Comparison of ENCODE assay signal across 8 cellular contexts in the genomic region with DNA sequence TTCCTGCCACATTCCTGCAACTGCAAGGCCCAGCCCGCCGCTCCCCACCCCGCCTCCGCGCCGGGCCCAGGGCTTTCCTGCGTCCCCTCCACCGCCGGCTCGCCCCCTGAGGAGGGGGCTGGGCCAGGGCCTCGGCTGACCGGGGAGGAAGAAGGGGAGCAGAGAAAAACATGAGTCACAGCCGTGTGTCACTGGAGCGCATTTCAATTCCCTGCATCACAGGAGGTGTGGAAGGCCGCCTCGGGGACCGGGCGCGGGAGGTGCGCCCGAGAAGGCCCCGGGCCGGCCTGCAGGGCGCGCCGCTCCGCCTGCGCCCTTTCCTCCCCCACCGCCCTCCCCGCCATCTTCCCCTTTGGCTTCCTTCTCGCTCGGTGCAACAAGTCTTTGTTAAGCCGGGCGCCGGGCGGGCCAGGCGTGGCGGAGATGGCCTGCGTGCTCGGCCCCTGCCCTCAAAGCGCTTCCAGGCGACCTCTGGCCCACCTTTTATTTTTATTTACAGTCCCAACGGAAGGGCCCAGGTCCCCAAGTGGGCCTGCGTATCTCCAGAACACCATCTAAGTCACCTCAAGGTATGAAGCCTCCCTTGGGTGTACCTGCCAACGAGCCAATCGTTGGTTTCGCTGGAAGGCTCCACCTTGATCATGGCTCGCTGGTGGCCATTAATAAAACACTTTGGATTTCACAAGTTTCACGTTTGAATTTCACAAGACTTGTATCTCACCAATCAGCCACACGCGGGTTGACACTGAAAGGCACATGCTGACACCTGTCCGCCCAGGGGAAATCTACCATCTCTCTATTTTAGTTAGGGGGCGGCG. TPM values are rescaled to one million over a fixed set of nuclear protein-coding genes. Genes with fewer than 3 reads are reported as not detected.
DNase-seq lines count a peak whose midpoint lies in the region; ATAC-seq, FAIRE-seq and TF ChIP-seq lines count a peak whose summit lies in the region.

No MANE protein-coding gene starts in this region.

- peak overlapping the region; percentile 69 to 88 (median 74) for H3K27ac ChIP-seq in pancreas
- H3K27ac ChIP-seq in aorta (ENCODE audit: low read depth in 1 of 2, low read length in 2 of 2): peak overlapping the region; percentile 8 to 67

- H3K27me3 ChIP-seq in BJ (ENCODE audit: control insufficient read depth, insufficient read depth, low read length) (no peaks in the 10 kb centered on the region), NT2/D1 (ENCODE audit: insufficient read depth, insufficient read length) (no peaks in the 10 kb centered on the region), pancreas (no peaks in the 10 kb centered on the region), aorta (ENCODE audit: control insufficient read depth in 1 of 2, insufficient read depth in 2 of 2, low read length in 1 of 2) (peaks cover 0 to 2% of the 10 kb centered on the region in 2 donors)

- no peak for FAIRE-seq in pancreas (lab: Jason Lieb, UNC)

- intact Hi-C loops in pancreas (cut with DNase I) (no loop called here), aorta (cut with DNase I) (no loop called here)

- H3K9ac ChIP-seq in NT2/D1 (ENCODE audit: insufficient read length, low read depth): peak overlapping the region; percentile 97

- CTCF ChIA-PET in BJ (lab: Yijun Ruan, JAX): interaction anchor here (0.7 to 1.8 kb wide), 4 partner anchors 11 to 40 kb away, joined by 3 to 8 read pairs (median 4); a partner anchor contains a TSS

- H3K36me3 ChIP-seq in BJ (ENCODE audit: control insufficient read depth, insufficient read depth, low read length) (no peaks in the 10 kb centered on the region), NT2/D1 (ENCODE audit: insufficient read depth, insufficient read length, low read length) (peaks cover 33% of the 10 kb centered on the region), pancreas (no peaks in the 10 kb centered on the region), aorta (ENCODE audit: control insufficient read depth in 1 of 2, insufficient read depth in 2 of 2, low read length in 1 of 2) (no peaks in the 10 kb centered on the region)

- H3K4me1 ChIP-seq in NT2/D1 (ENCODE audit: insufficient read depth, insufficient read length) (peaks cover 8% of the 10 kb centered on the region), pancreas (peaks cover 0 to 12% (median 0%) of the 10 kb centered on the region in 3 donors), aorta (ENCODE audit: control insufficient read depth in 1 of 2, insufficient read depth in 2 of 2, low read length in 2 of 2) (no peaks in the 10 kb centered on the region)

- DNase-seq in BJ (ENCODE audit: low read depth) (no peak), NT2/D1 (ENCODE audit: low read depth, low spot score) (no peak), foreskin fibroblast (peak; percentile 95 to 96), pancreas (peak in 5 of 6 donors; percentile 33 to 76 (median 55)), aorta (peak; percentile 72 to 88), NOMO-1 treated with DMSO at 0.1 percent for 48 hours (lab: John Stamatoyannopoulos, UW; ENCODE audit: unreplicated experiment) (no peak)
- DNase-seq in activated effector memory CD4-positive, alpha-beta T cell treated with anti-CD3 and anti-CD28 coated beads, Interleukin-2, amount 50 U/mL, for 16 hours: peak; percentile 88

- whole genome bisulfite sequencing in pancreas, 2 donors: 43 to 49% methylated on average over 42 to 54 of the region's 54 CpGs
- WGBS in aorta, 2 donors: 23 to 29% methylated on average over 44 to 54 of the region's 54 CpGs

- H3K4me3 ChIP-seq in BJ (ENCODE audit: low read depth, low read length) (peak overlapping the region; percentile 80), NT2/D1 (ENCODE audit: insufficient read length, low read depth) (peak overlapping the region; percentile 91), foreskin fibroblast (ENCODE audit: low read depth in 1 of 2, low read length in 2 of 2) (peak overlapping the region; percentile 62 to 63), pancreas (peak overlapping the region in 3 of 4 donors; percentile 36 to 82 (median 68)), aorta (ENCODE audit: low read length in 2 of 2) (peak overlapping the region in 1 of 2 donors; percentile 89)

- ATAC-seq in GM21390 (IDR thresholded peaks at IDR 0.05; ENCODE audit: unreplicated experiment) (peak; percentile 2), pancreas (peak; percentile 11 to 33 (median 14)), aorta (ENCODE audit: low FRiP score) (peak; percentile 58)

- POLR2A ChIA-PET in BJ (lab: Charles Lee): interaction anchor here (1.2 kb wide), 1 partner anchor 12 kb away, joined by 5 read pairs; no protein-coding TSS in a partner anchor

- TF ChIP-seq CTCF in BJ (IDR thresholded peaks at IDR 0.05; ENCODE audit: insufficient read depth, low read depth, low read length) (peak; percentile 7; the same call in 1 of the 2 replicates), foreskin fibroblast (IDR thresholded peaks at IDR 0.05; ENCODE audit: low read depth, low read length) (no peak), pancreas (IDR thresholded peaks at IDR 0.05) (no peak)

- H3K9me3 ChIP-seq in NT2/D1 (ENCODE audit: insufficient read depth, low read length): no peaks in the 10 kb centered on the region
- H3K9me3 ChIP-seq in pancreas: no peaks in the 10 kb centered on the region
- H3K9me3 ChIP-seq in aorta (ENCODE audit: control insufficient read depth, low read length): no peaks in the 10 kb centered on the region

RNA-seq across cellular contexts. Expression of a gene that starts 0.9 kb away (rescaled TPM):
- polyA plus RNA-seq in BJ (2011; rRNA removed) (84.1 and 168 TPM in 2 replicates), pancreas (10 to 100 TPM; 17.0 to 19.7 TPM), aorta (10 to 100 TPM; 11.0 to 25.5 TPM)
- polyA minus RNA-seq in BJ (2011; rRNA and poly(A)+ RNA removed): 62.2 and 102 TPM in 2 replicates
- total RNA-seq in pancreas (10 to 100 TPM; 19.0 to 38.7 (median 25.8) TPM), aorta (10 to 100 TPM; 18.0 to 19.2 TPM)

RNA-seq across cellular contexts. Expression of a gene that starts 13.0 kb away (rescaled TPM):
- 16.3 and 29.5 TPM in 2 replicates for polyA plus RNA-seq in BJ (2011; rRNA removed)
- polyA minus RNA-seq in BJ (2011; rRNA and poly(A)+ RNA removed): 16.4 and 22.1 TPM in 2 replicates
- 10 to 100 TPM in 1 of 6 donors, 1 to 10 TPM in 5; 5.9 to 12.4 (median 7.1) TPM for total RNA-seq in pancreas
- polyA plus RNA-seq in pancreas: 10 to 100 TPM; 29.9 to 35.0 TPM
- total RNA-seq in aorta: 10 to 100 TPM; 14.0 to 20.0 TPM
- 10 to 100 TPM; 32.4 to 46.0 TPM for polyA plus RNA-seq in aorta

Comparison
In these comparisons a context has a peak if more than half of its experiments do, and no peak if none do; other contexts are left out.
1. DNase-seq: peak in activated effector memory CD4-positive, alpha-beta T cell treated with anti-CD3 and anti-CD28 coated beads, Interleukin-2, amount 50 U/mL, for 16 hours (single experiment), foreskin fibroblast (2 of 2), pancreas (5 of 6) and aorta (2 of 2); none in BJ (single experiment), NT2/D1 (single experiment) and NOMO-1 treated with DMSO at 0.1 percent for 48 hours (single experiment).
2. ATAC-seq: peak in every context shown above with its lines; median percentile 58 in aorta; 14 in pancreas; 2 in GM21390.